Comparison of ENCODE assay signal across 8 cellular contexts in the genomic region with DNA sequence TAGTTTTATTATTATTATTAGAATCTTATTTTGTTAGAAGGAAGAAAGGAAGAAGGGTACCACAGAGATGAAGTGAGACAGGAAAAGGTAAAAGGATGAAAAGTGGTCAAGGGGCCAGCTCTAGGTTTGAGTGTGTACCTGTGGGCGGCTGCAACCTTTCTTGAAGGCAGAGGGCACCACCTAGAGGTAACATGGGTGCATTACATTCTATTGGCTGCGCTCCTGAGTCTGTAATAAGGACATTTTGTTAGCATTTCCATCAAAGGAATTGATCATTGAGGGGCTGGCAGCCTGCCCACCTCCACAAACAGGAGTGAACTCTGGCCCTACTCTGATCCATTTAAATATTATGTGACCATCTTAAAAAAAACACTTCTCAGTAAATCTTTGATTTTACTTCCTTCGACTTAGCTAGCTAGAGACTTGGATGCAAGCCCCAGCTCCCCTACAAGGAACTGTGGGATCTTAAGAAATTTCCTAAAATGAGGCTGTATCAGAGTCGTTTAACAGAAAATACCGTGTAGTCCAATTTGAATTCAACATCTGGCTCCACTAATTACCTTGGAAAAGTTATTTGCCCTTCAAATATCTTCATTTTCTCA.
A peak's percentile ranks its signal among the peaks of the same experiment; 100 is the strongest.
DNase-seq lines count a peak whose midpoint lies in the region; ATAC-seq and TF ChIP-seq lines count a peak whose summit lies in the region.

No MANE protein-coding gene starts in this region.

- TF ChIP-seq CTCF in GM20000 (IDR thresholded peaks at IDR 0.05; ENCODE audit: extremely low read depth, missing control alignments) (peak; percentile 48), breast epithelium (IDR thresholded peaks at IDR 0.05) (peak in 2 of 3 donors; percentile 41), thoracic aorta (IDR thresholded peaks at IDR 0.05) (peak; percentile 18)

- H3K36me3 ChIP-seq in breast epithelium: no peaks in the 10 kb centered on the region
- no peaks in the 10 kb centered on the region for H3K36me3 ChIP-seq in thoracic aorta

- H3K27me3 ChIP-seq in breast epithelium (no peaks in the 10 kb centered on the region), thoracic aorta (replicated peaks; ENCODE audit: insufficient read depth) (no peaks in the 10 kb centered on the region)

- H3K9me3 ChIP-seq in breast epithelium (no peaks in the 10 kb centered on the region), thoracic aorta (no peaks in the 10 kb centered on the region)

- no peaks in the 10 kb centered on the region for H3K4me1 ChIP-seq in breast epithelium
- H3K4me1 ChIP-seq in thoracic aorta (ENCODE audit: control insufficient read depth in 1 of 2, low read depth in 2 of 2): no peaks in the 10 kb centered on the region

- TF ChIP-seq POLR2A in breast epithelium (IDR thresholded peaks at IDR 0.05): no peak

- no peak overlapping the region for H3K4me3 ChIP-seq in breast epithelium
- H3K4me3 ChIP-seq in thoracic aorta: no peak overlapping the region

- intact Hi-C loops in breast epithelium (cut with DNase I; ENCODE audit: low total_unique reads) (no loop called here), left colon (cut with DNase I, micrococcal nuclease) (no loop called here)

- no peak overlapping the region for H3K27ac ChIP-seq in breast epithelium
- H3K27ac ChIP-seq in thoracic aorta: no peak overlapping the region

- ATAC-seq in HG03457 (IDR thresholded peaks at IDR 0.05; ENCODE audit: unreplicated experiment) (peak; percentile 75), left colon (peak; percentile 66), thoracic aorta (ENCODE audit: insufficient number of reproducible peaks, low FRiP score, low read depth) (no peak)

- DNase-seq in NOMO-1 (lab: John Stamatoyannopoulos, UW; ENCODE audit: unreplicated experiment in 2 of 2): peak; percentile 27 to 37
- DNase-seq in NOMO-1 treated with dmso at 0.1 percent for 144 hours (lab: John Stamatoyannopoulos, UW; ENCODE audit: unreplicated experiment): no peak
- DNase-seq in GM20000 (ENCODE audit: low spot score): peak; percentile 48
- peak; percentile 28 for DNase-seq in NOMO-1 treated with DMSO at 0.1 percent for 48 hours (lab: John Stamatoyannopoulos, UW; ENCODE audit: unreplicated experiment)
- no peak for DNase-seq in breast epithelium (ENCODE audit: low spot score in 2 of 2)
- peak in 1 of 2 donors; percentile 23 for DNase-seq in left colon
- DNase-seq in thoracic aorta (ENCODE audit: low spot score): no peak

Comparison
In these comparisons a context has a peak if more than half of its experiments do, and no peak if none do; other contexts are left out.
1. DNase-seq: peak in NOMO-1 (2 of 2), GM20000 (single experiment) and NOMO-1 treated with DMSO at 0.1 percent for 48 hours (single experiment); none in NOMO-1 treated with dmso at 0.1 percent for 144 hours (single experiment), breast epithelium (0 of 2) and thoracic aorta (single experiment).
2. Peak in every context shown above with its lines, with median percentiles within 50 percentile points of each other: CTCF ChIP-seq.